Comparison of ENCODE assay signal across 1 cellular context in genomic region chr19:10695401-10696398, GRCh38.
TF ChIP-seq lines count a peak whose summit lies in the region.

No MANE protein-coding gene starts in this region.

TF ChIP-seq in HEK293, 187 proteins besides CTCF, POLR2A, EP300 and RAD21 (continued from another document):
- no peak for TF ChIP-seq ZNF211 (tag by site-specific recombination; IDR thresholded peaks at IDR 0.05; ENCODE audit: low read depth)
- peak; percentile 84 for TF ChIP-seq IKZF3 (tag by site-specific recombination; IDR thresholded peaks at IDR 0.05)
- 0 out of 2 replicates have a peak, but pooled peaks have one; percentile 23 for TF ChIP-seq HIC1 (tag by site-specific recombination; IDR thresholded peaks at IDR 0.05)
- no peak for TF ChIP-seq ZNF184 (tag by site-specific recombination; IDR thresholded peaks at IDR 0.05)
- no peak for TF ChIP-seq KLF16 (tag by site-specific recombination; IDR thresholded peaks at IDR 0.05)
- TF ChIP-seq ZFP69B (tag by site-specific recombination; IDR thresholded peaks at IDR 0.05) = no peak
- peak; percentile 97 for TF ChIP-seq ZBTB17 (tag by site-specific recombination; IDR thresholded peaks at IDR 0.05)
- peak; percentile 65; the same call in 1 of the 2 replicates for TF ChIP-seq KLF1 (tag by site-specific recombination; IDR thresholded peaks at IDR 0.05)
- no peak for TF ChIP-seq ZNF23 (tag by site-specific recombination; IDR thresholded peaks at IDR 0.05; ENCODE audit: borderline replicate concordance)
